ENCODE assay signal across 19 cellular contexts in genomic region chr18:24913507-24914147, GRCh38.
DNase-seq lines count a peak whose midpoint lies in the region; ATAC-seq, FAIRE-seq and TF ChIP-seq lines count a peak whose summit lies in the region.
"Had no signal": no experiment of that assay in that cellular context is flagged by ENCODE, and none has a peak within 500 bp of the region (broad histone marks: within the 10 kb centered on the region; RNA-seq: fewer than 3 reads in every experiment).

No MANE protein-coding gene starts in this region.

- H3K4me3 ChIP-seq in AG10803 (ENCODE audit: low read length) (no peak overlapping the region), endothelial cell of umbilical vein (replicated peaks in 1 of 3; ENCODE audit: insufficient read depth in 1 of 3, low read depth in 1 of 3, low read length in 3 of 3) (no peak overlapping the region), mesodermal cell (ENCODE audit: extremely low read depth, insufficient read depth, low read length, poor library complexity, severe bottlenecking) (no peak overlapping the region)
- H3K4me3 ChIP-seq: cardiac muscle cell, GM12878, lower lobe of right lung had no signal

- H3K4me1 ChIP-seq in endothelial cell of umbilical vein (ENCODE audit: control insufficient read depth, extremely low read depth, insufficient read depth, low read length) (peaks cover 33% of the 10 kb centered on the region), mesodermal cell (ENCODE audit: control insufficient read depth, insufficient read depth, low read length, poor library complexity, severe bottlenecking) (peaks cover 9% of the 10 kb centered on the region)
- H3K4me1 ChIP-seq: lower lobe of right lung had no signal

- H2AFZ ChIP-seq in endothelial cell of umbilical vein (ENCODE audit: low read depth, low read length) = peak overlapping the region; percentile 41

- H3K9ac ChIP-seq in endothelial cell of umbilical vein (replicated peaks; ENCODE audit: extremely low read depth, insufficient read depth, low read length) = peak overlapping the region; percentile 41

- H3K9me3 ChIP-seq in endothelial cell of umbilical vein (replicated peaks; ENCODE audit: control insufficient read depth, insufficient read depth, low read length) (no peaks in the 10 kb centered on the region), mesodermal cell (ENCODE audit: control insufficient read depth, low read length) (no peaks in the 10 kb centered on the region)
- H3K9me3 ChIP-seq: lower lobe of right lung had no signal

- 74 to 85% methylated on average over 6 of the region's 8 CpGs for WGBS in mesodermal cell (ENCODE audit: insufficient coverage in 2 of 2), 2 experiments

- dilution Hi-C loops in endothelial cell of umbilical vein (cut with MboI; ENCODE audit: extremely low pct_ligation_motif_present, low sequenced_read_pairs) = no loop called here

- CTCF ChIA-PET in endothelial cell of umbilical vein (lab: Charles Lee) = interaction anchor here (1.1 kb wide), 2 partner anchors 9 to 82 kb away, joined by 3 read pairs; no protein-coding TSS in a partner anchor

- no peak for TF ChIP-seq CTCF in AG10803 (conservative IDR thresholded peaks at IDR 0.05; ENCODE audit: low read length)
- no peak for TF ChIP-seq CTCF in endothelial cell of umbilical vein (IDR thresholded peaks at IDR 0.05; ENCODE audit: extremely low read depth in 1 of 2, insufficient read depth in 1 of 2, low read depth in 1 of 2, low read length in 2 of 2)

- no peak for ATAC-seq in HG02973 (IDR thresholded peaks at IDR 0.05; ENCODE audit: unreplicated experiment)
- ATAC-seq: activated T-cell treated with anti-CD3 and anti-CD28 coated beads, Interleukin-2, amount 50 U/mL, for 72 hours; GM12878; lower lobe of right lung; natural killer cell treated with Interleukin-12 subunit alpha and Interleukin-12 subunit beta and Interleukin-15 and Interleukin-18, amount 100 ng/mL, for 72 hours had no signal

- no peaks in the 10 kb centered on the region for H3K9me1 ChIP-seq in endothelial cell of umbilical vein (replicated peaks; ENCODE audit: control insufficient read depth, extremely low read depth, insufficient read depth, low read length)

- H3K27ac ChIP-seq in endothelial cell of umbilical vein (ENCODE audit: insufficient read depth, low read depth, low read length) (peak overlapping the region; percentile 65), mesodermal cell (ENCODE audit: low read depth, low read length, severe bottlenecking) (peak overlapping the region; percentile 32)
- H3K27ac ChIP-seq: cardiac muscle cell, lower lobe of right lung had no signal

- no TSS peak for BruUV-seq in endothelial cell of umbilical vein (replicated peaks; lab: Mats Ljungman, UMichigan)

- TF ChIP-seq POLR2A in endothelial cell of umbilical vein (IDR thresholded peaks at IDR 0.05; ENCODE audit: low read depth, low read length) = no peak

- intact Hi-C loops in endothelial cell of umbilical vein (cut with micrococcal nuclease) = loop anchor here (1.0 to 5.0 kb wide), 4 partner anchors 53 to 144 kb away; no protein-coding TSS in a partner anchor

- POLR2A ChIA-PET in endothelial cell of umbilical vein (lab: Charles Lee) = no interaction called here

- no peaks in the 10 kb centered on the region for H3K79me2 ChIP-seq in endothelial cell of umbilical vein (ENCODE audit: control insufficient read depth, insufficient read depth, low read length)

- H3K27me3 ChIP-seq in endothelial cell of umbilical vein (ENCODE audit: control insufficient read depth in 2 of 2, insufficient read depth in 2 of 2, low read length in 2 of 2) = no peaks in the 10 kb centered on the region
- H3K27me3 ChIP-seq: cardiac muscle cell had no signal

- no peaks in the 10 kb centered on the region for H4K20me1 ChIP-seq in endothelial cell of umbilical vein (replicated peaks; ENCODE audit: control insufficient read depth, extremely low read depth, insufficient read depth, low read length)

- peak overlapping the region; percentile 20 for H3K4me2 ChIP-seq in endothelial cell of umbilical vein (ENCODE audit: insufficient read depth, low read length)

- H3K36me3 ChIP-seq in endothelial cell of umbilical vein (ENCODE audit: control insufficient read depth in 2 of 2, extremely low read depth in 1 of 2, insufficient read depth in 2 of 2, low read length in 2 of 2) (no peaks in the 10 kb centered on the region), mesodermal cell (ENCODE audit: control insufficient read depth, insufficient read depth, low read length) (no peaks in the 10 kb centered on the region)
- H3K36me3 ChIP-seq: cardiac muscle cell, lower lobe of right lung had no signal

- peak; percentile 52 for DNase-seq in AG10803 (ENCODE audit: low read depth)
- peak; percentile 37 for DNase-seq in NCI-H2171 treated with DMSO at 0.1 percent for 48 hours (lab: John Stamatoyannopoulos, UW)
- DNase-seq in endothelial cell of umbilical vein (ENCODE audit: low read depth, low spot score) = no peak
- no peak for DNase-seq in GM19240 (ENCODE audit: insufficient read length, low spot score)
- no peak for DNase-seq in NCI-H146 treated with DMSO at 0.1 percent for 48 hours (lab: John Stamatoyannopoulos, UW; ENCODE audit: unreplicated experiment)
- no peak for DNase-seq in NCI-H2081 treated with DMSO at 0.1 percent for 48 hours (lab: John Stamatoyannopoulos, UW)
- DNase-seq: activated CD4-positive, alpha-beta memory T cell treated with anti-CD3 and anti-CD28 coated beads, Interleukin-2, amount 10 ng/mL, durations not matched to agents 7 days and 5 days; activated T-cell treated with anti-CD3 and anti-CD28 coated beads, Interleukin-2, amount 50 U/mL, for 72 hours; CD4-positive, alpha-beta memory T cell; foreskin melanocyte; lower lobe of right lung; NCI-H187 treated with DMSO at 0.1 percent for 48 hours; NCI-H526; stimulated activated CD4-positive, alpha-beta T cell treated with anti-CD3 and anti-CD28 coated beads, Interleukin-2, amount 100 ng/mL, for 24 hours had no signal

- FAIRE-seq in endothelial cell of umbilical vein (lab: Jason Lieb, UNC) = no peak
- FAIRE-seq: GM12878 had no signal

TF ChIP-seq in endothelial cell of umbilical vein, 7 proteins besides CTCF, POLR2A, EP300 and RAD21:
- TF ChIP-seq JUN (IDR thresholded peaks at IDR 0.05; ENCODE audit: borderline replicate concordance, insufficient read depth, insufficient read length, low read depth) = peak; percentile 37
- TF ChIP-seq GATA2 (IDR thresholded peaks at IDR 0.05; ENCODE audit: insufficient read depth, insufficient read length, low read depth, low read length) = no peak

Comparison
In these comparisons a context has a peak if more than half of its experiments do, and no peak if none do; other contexts are left out.
1. DNase-seq: peak in AG10803 (single experiment) and NCI-H2171 treated with DMSO at 0.1 percent for 48 hours (single experiment); none in endothelial cell of umbilical vein (single experiment), GM19240 (single experiment), NCI-H146 treated with DMSO at 0.1 percent for 48 hours (single experiment) and NCI-H2081 treated with DMSO at 0.1 percent for 48 hours (single experiment).